ENCODE assay signal across 1 cellular context in genomic region chr3:187713504-187713903, GRCh38.
TF ChIP-seq lines count a peak whose summit lies in the region.

No MANE protein-coding gene starts in this region.

TF ChIP-seq in IMR-90, 13 proteins besides CTCF, POLR2A, EP300 and RAD21:
- TF ChIP-seq, protein P1, sequence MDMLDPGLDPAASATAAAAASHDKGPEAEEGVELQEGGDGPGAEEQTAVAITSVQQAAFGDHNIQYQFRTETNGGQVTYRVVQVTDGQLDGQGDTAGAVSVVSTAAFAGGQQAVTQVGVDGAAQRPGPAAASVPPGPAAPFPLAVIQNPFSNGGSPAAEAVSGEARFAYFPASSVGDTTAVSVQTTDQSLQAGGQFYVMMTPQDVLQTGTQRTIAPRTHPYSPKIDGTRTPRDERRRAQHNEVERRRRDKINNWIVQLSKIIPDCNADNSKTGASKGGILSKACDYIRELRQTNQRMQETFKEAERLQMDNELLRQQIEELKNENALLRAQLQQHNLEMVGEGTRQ (IDR thresholded peaks at IDR 0.05; ENCODE audit: low read depth, low read length), result no peak
- TF ChIP-seq MAZ (IDR thresholded peaks at IDR 0.05; ENCODE audit: borderline replicate concordance, low read depth, low read length) (no peak), MAFK (IDR thresholded peaks at IDR 0.05; ENCODE audit: low read depth, low read length) (no peak), FOS (IDR thresholded peaks at IDR 0.05; ENCODE audit: low read depth, low read length) (no peak), CEBPB (IDR thresholded peaks at IDR 0.05; ENCODE audit: low read depth, low read length) (no peak), BHLHE40 (IDR thresholded peaks at IDR 0.05; ENCODE audit: low read depth, low read length) (no peak), NFE2L2 (IDR thresholded peaks at IDR 0.05; ENCODE audit: low read depth, low read length) (no peak), SMC3 (IDR thresholded peaks at IDR 0.05; ENCODE audit: low read depth, low read length) (no peak), CHD1 (IDR thresholded peaks at IDR 0.05; ENCODE audit: low read depth, low read length) (no peak), RFX5 (IDR thresholded peaks at IDR 0.05; ENCODE audit: low read depth, low read length) (no peak), RCOR1 (IDR thresholded peaks at IDR 0.05; ENCODE audit: insufficient replicate concordance, low read length) (no peak), MXI1 (IDR thresholded peaks at IDR 0.05; ENCODE audit: borderline replicate concordance, low read depth, low read length) (no peak)
- TF ChIP-seq, protein P2, sequence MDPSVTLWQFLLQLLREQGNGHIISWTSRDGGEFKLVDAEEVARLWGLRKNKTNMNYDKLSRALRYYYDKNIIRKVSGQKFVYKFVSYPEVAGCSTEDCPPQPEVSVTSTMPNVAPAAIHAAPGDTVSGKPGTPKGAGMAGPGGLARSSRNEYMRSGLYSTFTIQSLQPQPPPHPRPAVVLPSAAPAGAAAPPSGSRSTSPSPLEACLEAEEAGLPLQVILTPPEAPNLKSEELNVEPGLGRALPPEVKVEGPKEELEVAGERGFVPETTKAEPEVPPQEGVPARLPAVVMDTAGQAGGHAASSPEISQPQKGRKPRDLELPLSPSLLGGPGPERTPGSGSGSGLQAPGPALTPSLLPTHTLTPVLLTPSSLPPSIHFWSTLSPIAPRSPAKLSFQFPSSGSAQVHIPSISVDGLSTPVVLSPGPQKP (IDR thresholded peaks at IDR 0.05; ENCODE audit: borderline replicate concordance, low read depth, low read length), result no peak
